1 cellular context compared by ENCODE assay signal in genomic region chr11:2839395-2839941, GRCh38.
TF ChIP-seq lines count a peak whose summit lies in the region.

No MANE protein-coding gene starts in this region.

TF ChIP-seq in HepG2, 621 proteins besides CTCF, POLR2A, EP300 and RAD21 (continued from another document and continues in another):
- no peak for TF ChIP-seq ZBTB40 (IDR thresholded peaks at IDR 0.05)
- 0 out of 2 replicates have a peak, but pooled peaks have one; percentile 19 for TF ChIP-seq ZBTB40 (CRISPR knock-in tag; IDR thresholded peaks at IDR 0.05)
- 0 out of 2 replicates have a peak, but pooled peaks have one; percentile 32 for TF ChIP-seq ZNF430 (CRISPR knock-in tag; IDR thresholded peaks at IDR 0.05)
- TF ChIP-seq ZNF775 (CRISPR knock-in tag; IDR thresholded peaks at IDR 0.05; ENCODE audit: borderline replicate concordance): no peak
- TF ChIP-seq ZFP36 (IDR thresholded peaks at IDR 0.05; ENCODE audit: borderline replicate concordance, low read depth, low read length, partially characterized antibody): no peak
- no peak for TF ChIP-seq MATR3 (CRISPR knock-in tag; IDR thresholded peaks at IDR 0.05)
- TF ChIP-seq ZNF761 (CRISPR knock-in tag; conservative IDR thresholded peaks at IDR 0.05): no peak
- TF ChIP-seq THAP9 (CRISPR knock-in tag; IDR thresholded peaks at IDR 0.05; ENCODE audit: borderline replicate concordance): no peak
- TF ChIP-seq ZKSCAN8 (CRISPR knock-in tag; IDR thresholded peaks at IDR 0.05; ENCODE audit: borderline replicate concordance): no peak
- TF ChIP-seq, protein P1, sequence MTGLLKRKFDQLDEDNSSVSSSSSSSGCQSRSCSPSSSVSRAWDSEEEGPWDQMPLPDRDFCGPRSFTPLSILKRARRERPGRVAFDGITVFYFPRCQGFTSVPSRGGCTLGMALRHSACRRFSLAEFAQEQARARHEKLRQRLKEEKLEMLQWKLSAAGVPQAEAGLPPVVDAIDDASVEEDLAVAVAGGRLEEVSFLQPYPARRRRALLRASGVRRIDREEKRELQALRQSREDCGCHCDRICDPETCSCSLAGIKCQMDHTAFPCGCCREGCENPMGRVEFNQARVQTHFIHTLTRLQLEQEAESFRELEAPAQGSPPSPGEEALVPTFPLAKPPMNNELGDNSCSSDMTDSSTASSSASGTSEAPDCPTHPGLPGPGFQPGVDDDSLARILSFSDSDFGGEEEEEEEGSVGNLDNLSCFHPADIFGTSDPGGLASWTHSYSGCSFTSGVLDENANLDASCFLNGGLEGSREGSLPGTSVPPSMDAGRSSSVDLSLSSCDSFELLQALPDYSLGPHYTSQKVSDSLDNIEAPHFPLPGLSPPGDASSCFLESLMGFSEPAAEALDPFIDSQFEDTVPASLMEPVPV (CRISPR knock-in tag; IDR thresholded peaks at IDR 0.05): peak; percentile 66; the same call in 1 of the 2 replicates
- TF ChIP-seq HOXA9 (CRISPR knock-in tag; IDR thresholded peaks at IDR 0.05; ENCODE audit: borderline replicate concordance): 0 out of 2 replicates have a peak, but pooled peaks have one; percentile 28
- no peak for TF ChIP-seq AGO2 (optimal IDR thresholded peaks at IDR 0.05; ENCODE audit: low read depth, low read length)
- TF ChIP-seq ZNF614 (CRISPR knock-in tag; IDR thresholded peaks at IDR 0.05; ENCODE audit: borderline replicate concordance): no peak
- TF ChIP-seq ARNT2 (CRISPR knock-in tag; IDR thresholded peaks at IDR 0.05; ENCODE audit: low read depth): no peak
- no peak for TF ChIP-seq ZNF703 (CRISPR knock-in tag; IDR thresholded peaks at IDR 0.05; ENCODE audit: borderline replicate concordance)
- no peak for TF ChIP-seq ZNF589 (CRISPR knock-in tag; conservative IDR thresholded peaks at IDR 0.05)
- TF ChIP-seq PLRG1 (conservative IDR thresholded peaks at IDR 0.05): no peak
- TF ChIP-seq ZNF629 (CRISPR knock-in tag; conservative IDR thresholded peaks at IDR 0.05): no peak
- TF ChIP-seq, protein P2, sequence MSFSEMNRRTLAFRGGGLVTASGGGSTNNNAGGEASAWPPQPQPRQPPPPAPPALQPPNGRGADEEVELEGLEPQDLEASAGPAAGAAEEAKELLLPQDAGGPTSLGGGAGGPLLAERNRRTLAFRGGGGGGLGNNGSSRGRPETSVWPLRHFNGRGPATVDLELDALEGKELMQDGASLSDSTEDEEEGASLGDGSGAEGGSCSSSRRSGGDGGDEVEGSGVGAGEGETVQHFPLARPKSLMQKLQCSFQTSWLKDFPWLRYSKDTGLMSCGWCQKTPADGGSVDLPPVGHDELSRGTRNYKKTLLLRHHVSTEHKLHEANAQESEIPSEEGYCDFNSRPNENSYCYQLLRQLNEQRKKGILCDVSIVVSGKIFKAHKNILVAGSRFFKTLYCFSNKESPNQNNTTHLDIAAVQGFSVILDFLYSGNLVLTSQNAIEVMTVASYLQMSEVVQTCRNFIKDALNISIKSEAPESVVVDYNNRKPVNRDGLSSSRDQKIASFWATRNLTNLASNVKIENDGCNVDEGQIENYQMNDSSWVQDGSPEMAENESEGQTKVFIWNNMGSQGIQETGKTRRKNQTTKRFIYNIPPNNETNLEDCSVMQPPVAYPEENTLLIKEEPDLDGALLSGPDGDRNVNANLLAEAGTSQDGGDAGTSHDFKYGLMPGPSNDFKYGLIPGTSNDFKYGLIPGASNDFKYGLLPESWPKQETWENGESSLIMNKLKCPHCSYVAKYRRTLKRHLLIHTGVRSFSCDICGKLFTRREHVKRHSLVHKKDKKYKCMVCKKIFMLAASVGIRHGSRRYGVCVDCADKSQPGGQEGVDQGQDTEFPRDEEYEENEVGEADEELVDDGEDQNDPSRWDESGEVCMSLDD (CRISPR knock-in tag; IDR thresholded peaks at IDR 0.05; ENCODE audit: borderline replicate concordance): no peak
- no peak for TF ChIP-seq MYPOP (CRISPR knock-in tag; IDR thresholded peaks at IDR 0.05)
- no peak for TF ChIP-seq MBD4 (IDR thresholded peaks at IDR 0.05; ENCODE audit: borderline replicate concordance, low read length)
- TF ChIP-seq ZBTB14 (CRISPR knock-in tag; IDR thresholded peaks at IDR 0.05): no peak
- no peak for TF ChIP-seq AHR (CRISPR knock-in tag; IDR thresholded peaks at IDR 0.05)
- TF ChIP-seq ZNF510 (CRISPR knock-in tag; IDR thresholded peaks at IDR 0.05; ENCODE audit: low read depth): no peak
- TF ChIP-seq TAF15 (IDR thresholded peaks at IDR 0.05; ENCODE audit: low read depth, low read length, poor library complexity, severe bottlenecking): no peak
- TF ChIP-seq MEIS1 (CRISPR knock-in tag; IDR thresholded peaks at IDR 0.05; ENCODE audit: borderline replicate concordance): no peak
- TF ChIP-seq, protein P3, sequence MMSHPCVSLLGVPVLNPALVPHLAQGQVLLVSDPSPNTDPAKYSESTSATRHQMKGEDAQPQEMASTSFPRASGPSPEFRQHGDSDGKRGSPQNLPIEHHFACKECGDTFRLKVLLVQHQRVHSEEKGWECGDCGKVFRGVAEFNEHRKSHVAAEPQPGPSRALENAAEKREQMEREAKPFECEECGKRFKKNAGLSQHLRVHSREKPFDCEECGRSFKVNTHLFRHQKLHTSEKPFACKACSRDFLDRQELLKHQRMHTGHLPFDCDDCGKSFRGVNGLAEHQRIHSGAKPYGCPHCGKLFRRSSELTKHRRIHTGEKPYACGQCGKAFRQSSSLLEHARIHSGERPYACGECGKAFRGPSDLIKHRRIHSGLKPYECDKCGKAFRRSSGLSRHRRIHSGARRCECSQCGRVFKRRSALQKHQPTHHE (CRISPR knock-in tag; IDR thresholded peaks at IDR 0.05; ENCODE audit: borderline replicate concordance): no peak
- no peak for TF ChIP-seq NR1H2 (CRISPR knock-in tag; IDR thresholded peaks at IDR 0.05; ENCODE audit: borderline replicate concordance, low read depth)
- TF ChIP-seq NFKBIZ (CRISPR knock-in tag; IDR thresholded peaks at IDR 0.05): no peak
- TF ChIP-seq GLMP (CRISPR knock-in tag; IDR thresholded peaks at IDR 0.05; ENCODE audit: borderline replicate concordance): no peak
- TF ChIP-seq, protein P4, sequence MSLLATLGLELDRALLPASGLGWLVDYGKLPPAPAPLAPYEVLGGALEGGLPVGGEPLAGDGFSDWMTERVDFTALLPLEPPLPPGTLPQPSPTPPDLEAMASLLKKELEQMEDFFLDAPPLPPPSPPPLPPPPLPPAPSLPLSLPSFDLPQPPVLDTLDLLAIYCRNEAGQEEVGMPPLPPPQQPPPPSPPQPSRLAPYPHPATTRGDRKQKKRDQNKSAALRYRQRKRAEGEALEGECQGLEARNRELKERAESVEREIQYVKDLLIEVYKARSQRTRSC (CRISPR knock-in tag; IDR thresholded peaks at IDR 0.05; ENCODE audit: low read depth): no peak
- TF ChIP-seq ZNF713 (CRISPR knock-in tag; IDR thresholded peaks at IDR 0.05): no peak
- TF ChIP-seq ZNF597 (CRISPR knock-in tag; IDR thresholded peaks at IDR 0.05): no peak
- no peak for TF ChIP-seq POLR2AphosphoS5 (IDR thresholded peaks at IDR 0.05; ENCODE audit: low read depth, low read length)
